In genomic region chr4:89110541-89110985, GRCh38 we compare ENCODE assay signal across 8 cellular contexts. TPM values are rescaled to one million over a fixed set of nuclear protein-coding genes. Genes with fewer than 3 reads are reported as not detected.
A peak's percentile ranks its signal among the peaks of the same experiment; 100 is the strongest.
DNase-seq lines count a peak whose midpoint lies in the region; ATAC-seq and TF ChIP-seq lines count a peak whose summit lies in the region.

No MANE protein-coding gene starts in this region.

- H3K4me1 Mint-ChIP-seq in activated CD4-positive, alpha-beta T cell treated with anti-CD3 and anti-CD28 coated beads for 36 hours: peaks cover 18% of the 10 kb centered on the region

- peaks cover 4% of the 10 kb centered on the region for H3K79me2 ChIP-seq in trophoblast cell (ENCODE audit: control insufficient read depth, insufficient read depth, low read length, poor library complexity)

- no peak for TF ChIP-seq POLR2A in esophagus muscularis mucosa (IDR thresholded peaks at IDR 0.05; ENCODE audit: low read depth)

- no peak overlapping the region for H4K91ac ChIP-seq in trophoblast cell (ENCODE audit: low read depth, low read length)

- peak overlapping the region; percentile 88 to 92 (median 90) for H3K4me3 ChIP-seq in esophagus muscularis mucosa
- H3K4me3 ChIP-seq in trophoblast cell (ENCODE audit: low read depth, low read length): peak overlapping the region; percentile 84

- peak overlapping the region; percentile 80 for H2AFZ ChIP-seq in trophoblast cell (ENCODE audit: insufficient read depth, low read length, poor library complexity)

- POLR2A ChIA-PET in activated CD4-positive, alpha-beta T cell treated with anti-CD3 and anti-CD28 coated beads for 36 hours (lab: Charles Lee): no interaction called here

- H3K36me3 ChIP-seq in esophagus muscularis mucosa (no peaks in the 10 kb centered on the region), trophoblast cell (ENCODE audit: control insufficient read depth in 1 of 2, insufficient read depth in 2 of 2, low read length in 2 of 2) (no peaks in the 10 kb centered on the region)

- H3K27ac Mint-ChIP-seq in activated CD4-positive, alpha-beta T cell treated with anti-CD3 and anti-CD28 coated beads for 36 hours: peak overlapping the region; percentile 17

- 2% methylated on average over 17 of the region's 30 CpGs for WGBS in esophagus muscularis mucosa
- no CpG with 5 or more reads among the region's 30 CpGs for WGBS in trophoblast cell (ENCODE audit: extremely low coverage, insufficient coverage, insufficient read length)

- no peak overlapping the region for H3K9ac ChIP-seq in trophoblast cell (ENCODE audit: low read length)

- no peak overlapping the region for H3K23ac ChIP-seq in trophoblast cell (ENCODE audit: low read length)

- H3K18ac ChIP-seq in trophoblast cell (ENCODE audit: low read length): no peak overlapping the region

- no peak overlapping the region for H3K4ac ChIP-seq in trophoblast cell (ENCODE audit: low read depth, low read length)

- H2BK120ac ChIP-seq in trophoblast cell (ENCODE audit: insufficient read depth, low read length, poor library complexity): no peak overlapping the region

- no peak overlapping the region for H4K8ac ChIP-seq in trophoblast cell (ENCODE audit: low read depth, low read length)

- H2BK5ac ChIP-seq in trophoblast cell (ENCODE audit: low read depth, low read length, poor library complexity): no peak overlapping the region

- H3K14ac ChIP-seq in trophoblast cell (ENCODE audit: low read length): no peak overlapping the region

- H2AK5ac ChIP-seq in trophoblast cell (ENCODE audit: low read length): no peak overlapping the region

- no peak for ATAC-seq in activated CD4-positive, alpha-beta T cell treated with anti-CD3 and anti-CD28 coated beads for 36 hours
- ATAC-seq in HG03520 (IDR thresholded peaks at IDR 0.05; ENCODE audit: unreplicated experiment): no peak
- no peak for ATAC-seq in HG02610 (IDR thresholded peaks at IDR 0.05; ENCODE audit: unreplicated experiment)

- peaks cover 16% of the 10 kb centered on the region for H3K27me3 Mint-ChIP-seq in activated CD4-positive, alpha-beta T cell treated with anti-CD3 and anti-CD28 coated beads for 36 hours

- H3K4me2 ChIP-seq in trophoblast cell (ENCODE audit: low read length): peak overlapping the region; percentile 99

- H3K27ac ChIP-seq in esophagus muscularis mucosa (replicated peaks in 1 of 4) (peak overlapping the region; percentile 82 to 86 (median 86)), trophoblast cell (ENCODE audit: low read depth, low read length) (no peak overlapping the region)

- peak overlapping the region; percentile 73 for H3K4me3 Mint-ChIP-seq in activated CD4-positive, alpha-beta T cell treated with anti-CD3 and anti-CD28 coated beads for 36 hours

- no peak overlapping the region for H2BK12ac ChIP-seq in trophoblast cell (ENCODE audit: low read length)

- H3K9me3 ChIP-seq in esophagus muscularis mucosa (no peaks in the 10 kb centered on the region), trophoblast cell (ENCODE audit: insufficient read depth, low read depth, low read length) (peaks cover 4% of the 10 kb centered on the region)

- DNase-seq in activated CD4-positive, alpha-beta T cell treated with anti-CD3 and anti-CD28 coated beads for 36 hours: no peak
- no peak for DNase-seq in activated CD4-positive, alpha-beta T cell treated with anti-CD3 and anti-CD28 coated beads, Interleukin-2, amount 50 U/mL, for 48 hours
- peak; percentile 16 for DNase-seq in RPMI8226
- no peak for DNase-seq in esophagus muscularis mucosa (ENCODE audit: extremely low spot score)
- peak in 1 of 2 donors; percentile 11 for DNase-seq in trophoblast cell
- DNase-seq in NCI-H446 treated with DMSO at 0.1 percent for 48 hours (lab: John Stamatoyannopoulos, UW): no peak

- H4K12ac ChIP-seq in trophoblast cell (ENCODE audit: low read depth, low read length): no peak overlapping the region

- no peak for TF ChIP-seq EP300 in esophagus muscularis mucosa (IDR thresholded peaks at IDR 0.05)

- CTCF ChIA-PET in activated CD4-positive, alpha-beta T cell treated with anti-CD3 and anti-CD28 coated beads for 36 hours (lab: Charles Lee): interaction anchor here (0.6 kb wide), 1 partner anchor 826 kb away, joined by 3 read pairs; no protein-coding TSS in a partner anchor

- H3K79me1 ChIP-seq in trophoblast cell (ENCODE audit: low read length): peaks cover 6% of the 10 kb centered on the region

- H3K27me3 ChIP-seq in esophagus muscularis mucosa (peaks cover 0 to 2% (median 0%) of the 10 kb centered on the region in 4 donors), trophoblast cell (ENCODE audit: insufficient read depth, low read length) (no peaks in the 10 kb centered on the region)

- H3K9me3 Mint-ChIP-seq in activated CD4-positive, alpha-beta T cell treated with anti-CD3 and anti-CD28 coated beads for 36 hours (ENCODE audit: low read depth): peaks cover 19% of the 10 kb centered on the region

- intact Hi-C loops in activated CD4-positive, alpha-beta T cell treated with anti-CD3 and anti-CD28 coated beads for 36 hours (cut with DNase I, micrococcal nuclease): loop anchor here (2.0 to 10.0 kb wide), 7 partner anchors 148 to 1686 kb away; partner anchors contain the start of genes GPRIN3 (in 1 of the 2), HERC3 (in 1 of the 2), NUDT9 (in 1 of the 2) and PKD2 (in 1 of the 2)
- intact Hi-C loops in esophagus muscularis mucosa (cut with DNase I): loop anchor here (5.0 kb wide), 1 partner anchor 288 kb away; no protein-coding TSS in a partner anchor

- peaks cover 15 to 20% (median 18%) of the 10 kb centered on the region in 4 donors for H3K4me1 ChIP-seq in esophagus muscularis mucosa
- H3K4me1 ChIP-seq in trophoblast cell (ENCODE audit: control insufficient read depth in 1 of 2, insufficient read depth in 2 of 2, low read length in 2 of 2): peaks cover 5 to 9% of the 10 kb centered on the region in 2 experiments

- H3K36me3 Mint-ChIP-seq in activated CD4-positive, alpha-beta T cell treated with anti-CD3 and anti-CD28 coated beads for 36 hours (ENCODE audit: low read depth): peaks cover 18% of the 10 kb centered on the region

- TF ChIP-seq CTCF in esophagus muscularis mucosa (IDR thresholded peaks at IDR 0.05): no peak

RNA-seq across cellular contexts. Expression of gene TIGD2, which starts 0.8 kb away (rescaled TPM):
- total RNA-seq in activated CD4-positive, alpha-beta T cell treated with anti-CD3 and anti-CD28 coated beads for 36 hours: 1 to 10 TPM; 2.1 to 2.3 TPM
- 1 to 10 TPM; 2.1 to 2.5 (median 2.4) TPM for total RNA-seq in esophagus muscularis mucosa
- 7.8 and 8.0 TPM in 2 replicates for polyA plus RNA-seq in trophoblast cell (2013)

RNA-seq across cellular contexts. Expression of gene FAM13A, which starts 53.6 kb away (rescaled TPM):
- 1 to 10 TPM; 5.0 to 5.1 TPM for total RNA-seq in activated CD4-positive, alpha-beta T cell treated with anti-CD3 and anti-CD28 coated beads for 36 hours
- total RNA-seq in esophagus muscularis mucosa: 10 to 100 TPM; 22.4 to 27.2 (median 26.0) TPM
- 9.6 and 9.7 TPM in 2 replicates for polyA plus RNA-seq in trophoblast cell (2013)
